Comparison of ENCODE assay signal across 8 cellular contexts in genomic region chr22:26479792-26480610, GRCh38. TPM values are rescaled to one million over a fixed set of nuclear protein-coding genes. Genes with fewer than 3 reads are reported as not detected.
DNase-seq lines count a peak whose midpoint lies in the region; ATAC-seq, FAIRE-seq and TF ChIP-seq lines count a peak whose summit lies in the region.

No MANE protein-coding gene starts in this region.

- H3K4me1 Mint-ChIP-seq in natural killer cell treated with Interleukin-12 subunit alpha and Interleukin-12 subunit beta and Interleukin-15 and Interleukin-18, amount 100 ng/mL, for 72 hours (ENCODE audit: low read depth in 2 of 2) = peaks cover 55 to 62% of the 10 kb centered on the region in 2 donors

- H3K4me3 ChIP-seq in GM08714 (ENCODE audit: low read length) (peak overlapping the region; percentile 80), bronchial epithelial cell (ENCODE audit: low read depth, low read length) (peak overlapping the region; percentile 24)

- TF ChIP-seq CTCF in bronchial epithelial cell (IDR thresholded peaks at IDR 0.05; ENCODE audit: insufficient read depth, low read length, severe bottlenecking) = no peak

- H3K4me3 Mint-ChIP-seq in natural killer cell treated with Interleukin-12 subunit alpha and Interleukin-12 subunit beta and Interleukin-15 and Interleukin-18, amount 100 ng/mL, for 72 hours = peak overlapping the region; percentile 92

- H3K27me3 ChIP-seq in bronchial epithelial cell (ENCODE audit: control insufficient read depth, insufficient read depth, low read length) = no peaks in the 10 kb centered on the region

- no peak for ATAC-seq in natural killer cell treated with Interleukin-12 subunit alpha and Interleukin-12 subunit beta and Interleukin-15 and Interleukin-18, amount 100 ng/mL, for 72 hours
- ATAC-seq in GM21717 (IDR thresholded peaks at IDR 0.05; ENCODE audit: unreplicated experiment) (no peak), GM19035 (IDR thresholded peaks at IDR 0.05; ENCODE audit: unreplicated experiment) (no peak)

- peaks cover 5% of the 10 kb centered on the region for H3K36me3 ChIP-seq in bronchial epithelial cell (ENCODE audit: control insufficient read depth, insufficient read depth, low read length)

- no peaks in the 10 kb centered on the region for H3K9me3 Mint-ChIP-seq in natural killer cell treated with Interleukin-12 subunit alpha and Interleukin-12 subunit beta and Interleukin-15 and Interleukin-18, amount 100 ng/mL, for 72 hours

- DNase-seq in NAMALWA (ENCODE audit: low spot score) (peak; percentile 76), bronchial epithelial cell (ENCODE audit: low read depth) (no peak), kidney glomerular epithelial cell (lab: John Stamatoyannopoulos, UW) (no peak), DMS79 (lab: John Stamatoyannopoulos, UW) (no peak)
- no peak for DNase-seq in natural killer cell treated with Interleukin-12 subunit alpha and Interleukin-12 subunit beta and Interleukin-15 and Interleukin-18, amount 100 ng/mL, for 72 hours (ENCODE audit: low spot score)

- H3K27ac Mint-ChIP-seq in natural killer cell treated with Interleukin-12 subunit alpha and Interleukin-12 subunit beta and Interleukin-15 and Interleukin-18, amount 100 ng/mL, for 72 hours = peak overlapping the region; percentile 57 to 62

- no peaks in the 10 kb centered on the region for H3K27me3 Mint-ChIP-seq in natural killer cell treated with Interleukin-12 subunit alpha and Interleukin-12 subunit beta and Interleukin-15 and Interleukin-18, amount 100 ng/mL, for 72 hours

- FAIRE-seq in bronchial epithelial cell (lab: Jason Lieb, UNC) = no peak

- peaks cover 10% of the 10 kb centered on the region for H3K36me3 Mint-ChIP-seq in natural killer cell treated with Interleukin-12 subunit alpha and Interleukin-12 subunit beta and Interleukin-15 and Interleukin-18, amount 100 ng/mL, for 72 hours

RNA-seq across cellular contexts. Expression of gene HPS4, which starts 3.6 kb away (rescaled TPM):
- total RNA-seq in bronchial epithelial cell = 28.3 and 29.5 TPM in 2 replicates
- 10 to 100 TPM; 31.0 to 40.1 TPM for total RNA-seq in natural killer cell treated with Interleukin-12 subunit alpha and Interleukin-12 subunit beta and Interleukin-15 and Interleukin-18, amount 100 ng/mL, for 72 hours

RNA-seq across cellular contexts. Expression of gene SRRD, which starts 3.7 kb away (rescaled TPM):
- total RNA-seq in bronchial epithelial cell = 13.3 and 26.6 TPM in 2 replicates
- total RNA-seq in natural killer cell treated with Interleukin-12 subunit alpha and Interleukin-12 subunit beta and Interleukin-15 and Interleukin-18, amount 100 ng/mL, for 72 hours = 10 to 100 TPM; 28.6 to 31.8 TPM

RNA-seq across cellular contexts. Expression of gene TFIP11, which starts 32.3 kb away (rescaled TPM):
- 30.9 and 36.9 TPM in 2 replicates for total RNA-seq in bronchial epithelial cell
- total RNA-seq in natural killer cell treated with Interleukin-12 subunit alpha and Interleukin-12 subunit beta and Interleukin-15 and Interleukin-18, amount 100 ng/mL, for 72 hours = 10 to 100 TPM; 56.5 to 57.7 TPM

RNA-seq across cellular contexts. Expression of gene ASPHD2, which starts 50.9 kb away (rescaled TPM):
- 3.4 and 3.8 TPM in 2 replicates for total RNA-seq in bronchial epithelial cell
- 10 to 100 TPM in 1 of 2 donors, 1 to 10 TPM in 1; 8.5 to 13.6 TPM for total RNA-seq in natural killer cell treated with Interleukin-12 subunit alpha and Interleukin-12 subunit beta and Interleukin-15 and Interleukin-18, amount 100 ng/mL, for 72 hours
